Comparison of ENCODE assay signal across 21 cellular contexts in genomic region chr10:58989486-58990039, GRCh38.
"Had no signal": no experiment of that assay in that cellular context is flagged by ENCODE, and none has a peak within 500 bp of the region (broad histone marks: within the 10 kb centered on the region; RNA-seq: fewer than 3 reads in every experiment).

No MANE protein-coding gene starts in this region.

- H3K4me3 ChIP-seq: coronary artery, gastrocnemius medialis, lung, ovary, psoas muscle, testis, tibial artery had no signal

- H3K9me3 ChIP-seq: gastrocnemius medialis, ovary, psoas muscle, testis had no signal

- H3K36me3 ChIP-seq: gastrocnemius medialis, ovary, tibial artery had no signal

- H3K27me3 ChIP-seq: gastrocnemius medialis, ovary, testis, tibial artery had no signal

- H3K27ac ChIP-seq: coronary artery, gastrocnemius medialis, ovary, psoas muscle, testis, tibial artery had no signal

- DNase-seq: dermis blood vessel endothelial cell; effector memory CD8-positive, alpha-beta T cell; foreskin fibroblast; gastrocnemius medialis; head of caudate nucleus; natural killer cell; occipital lobe; ovary; posterior cingulate gyrus; psoas muscle; right cardiac atrium; small intestine; stimulated activated CD4-positive, alpha-beta T cell treated with anti-CD3 and anti-CD28 coated beads, Interleukin-15, amount 100 ng/mL, for 24 hours; stimulated activated CD4-positive, alpha-beta T cell treated with anti-CD3 and anti-CD28 coated beads, Interleukin-4, amount 100 ng/mL, for 1 hour; stimulated activated CD8-positive, alpha-beta memory T cell treated with anti-CD3 and anti-CD28 coated beads, Interleukin-4, amount 100 ng/mL, for 48 hours; stimulated activated naive CD4-positive, alpha-beta T cell; stimulated activated naive CD8-positive, alpha-beta T cell treated with anti-CD3 and anti-CD28 coated beads, Interleukin-15, amount 100 ng/mL, for 72 hours; testis; tibial artery had no signal
